13 cellular contexts compared by ENCODE assay signal in genomic region chr2:238024986-238025385, GRCh38. TPM values are rescaled to one million over a fixed set of nuclear protein-coding genes. Genes with fewer than 3 reads are reported as not detected.
DNase-seq lines count a peak whose midpoint lies in the region; ATAC-seq and TF ChIP-seq lines count a peak whose summit lies in the region.
"Had no signal": no experiment of that assay in that cellular context is flagged by ENCODE, and none has a peak within 500 bp of the region (broad histone marks: within the 10 kb centered on the region; RNA-seq: fewer than 3 reads in every experiment).

No MANE protein-coding gene starts in this region.

- H3K9me3 Mint-ChIP-seq in T-helper 2 cell treated with Interferon-gamma antibody and Interleukin-4, amounts not matched to agents 5 μg/mL and 100 μg/mL, for 36 hours = no peaks in the 10 kb centered on the region
- no peaks in the 10 kb centered on the region for H3K9me3 Mint-ChIP-seq in H9

- H3K4me1 ChIP-seq in vagina = no peaks in the 10 kb centered on the region
- H3K4me1 ChIP-seq in H9 (ENCODE audit: insufficient read depth, low read length) = no peaks in the 10 kb centered on the region; the same call in 1 of the 2 replicates
- H3K4me1 ChIP-seq: HAP-1 had no signal

- H4K91ac ChIP-seq in H9 (ENCODE audit: insufficient read length, low read depth, low read length) = no peak overlapping the region

- DNase-seq in HCEC 1CT (peak; percentile 66), epithelial cell of prostate (ENCODE audit: low read depth, low spot score) (peak; percentile 58), vagina (ENCODE audit: extremely low spot score in 2 of 2) (no peak), NCI-H2171 (lab: John Stamatoyannopoulos, UW) (no peak), H9 (no peak)
- DNase-seq in T-helper 2 cell treated with Interferon-gamma antibody and Interleukin-4, amounts not matched to agents 5 μg/mL and 100 μg/mL, for 36 hours (ENCODE audit: low spot score) = peak; percentile 74
- DNase-seq in stimulated activated CD4-positive, alpha-beta T cell treated with anti-CD3 and anti-CD28 coated beads, Interleukin-2, amount 100 ng/mL, for 48 hours = peak; percentile 13 to 27
- DNase-seq: islet precursor cell, NCI-H2081 treated with DMSO at 0.1 percent for 48 hours, ovary had no signal

- no CpG with 5 or more reads among the region's 8 CpGs for WGBS in H9 (ENCODE audit: extremely low coverage, insufficient read length, low lambda C conversion rate)

- no peak overlapping the region for H2BK20ac ChIP-seq in H9 (ENCODE audit: low read depth, low read length, poor library complexity, severe bottlenecking)

- H3K27ac ChIP-seq in epithelial cell of prostate = no peak overlapping the region
- no peak overlapping the region for H3K27ac ChIP-seq in vagina
- H3K27ac ChIP-seq in H9 (ENCODE audit: insufficient read length, low read depth, low read length) = no peak overlapping the region
- H3K27ac ChIP-seq: ovary had no signal

- no peak overlapping the region for H3K18ac ChIP-seq in H9 (ENCODE audit: insufficient read length, low read depth, low read length)

- no peak overlapping the region for H3K4me3 ChIP-seq in vagina
- H3K4me3 ChIP-seq: HAP-1, ovary had no signal

- no peaks in the 10 kb centered on the region for H3K9me3 ChIP-seq in vagina
- no peaks in the 10 kb centered on the region for H3K9me3 ChIP-seq in H9 (ENCODE audit: control insufficient read depth, low read depth, low read length)
- H3K9me3 ChIP-seq: HAP-1, ovary had no signal

- no peaks in the 10 kb centered on the region for H3K27me3 Mint-ChIP-seq in T-helper 2 cell treated with Interferon-gamma antibody and Interleukin-4, amounts not matched to agents 5 μg/mL and 100 μg/mL, for 36 hours (ENCODE audit: low read depth)
- no peaks in the 10 kb centered on the region; the same call in 1 of the 2 replicates for H3K27me3 Mint-ChIP-seq in H9 (ENCODE audit: low read depth)

- H3K4ac ChIP-seq in H9 (ENCODE audit: low read depth, low read length) = no peak overlapping the region

- TF ChIP-seq POLR2A in vagina (IDR thresholded peaks at IDR 0.05) = no peak

- peak overlapping the region; percentile 68 for H3K27ac Mint-ChIP-seq in T-helper 2 cell treated with Interferon-gamma antibody and Interleukin-4, amounts not matched to agents 5 μg/mL and 100 μg/mL, for 36 hours
- no peak overlapping the region for H3K27ac Mint-ChIP-seq in H9

- no peak overlapping the region for H3K9ac ChIP-seq in H9 (ENCODE audit: extremely low read depth, insufficient read length, low read length)

- H2AK5ac ChIP-seq in H9 (ENCODE audit: insufficient read length, low read length) = no peak overlapping the region

- H3K27me3 ChIP-seq in vagina (no peaks in the 10 kb centered on the region), H9 (ENCODE audit: insufficient read depth, low read length) (no peaks in the 10 kb centered on the region)
- H3K27me3 ChIP-seq: ovary had no signal

- no peak overlapping the region for H2BK120ac ChIP-seq in H9 (ENCODE audit: low read depth, low read length, poor library complexity, severe bottlenecking)

- H3K36me3 Mint-ChIP-seq in T-helper 2 cell treated with Interferon-gamma antibody and Interleukin-4, amounts not matched to agents 5 μg/mL and 100 μg/mL, for 36 hours (ENCODE audit: low read depth) = peaks cover 48% of the 10 kb centered on the region
- H3K36me3 Mint-ChIP-seq in H9 (ENCODE audit: insufficient read depth in 1 of 3, low read depth in 3 of 3) = peaks cover 9 to 26% (median 23%) of the 10 kb centered on the region in 3 experiments; a peak in 6 of 7 replicates

- intact Hi-C loops in vagina (cut with DNase I) = no loop called here

- no peak overlapping the region for H3K56ac ChIP-seq in H9 (ENCODE audit: insufficient read length, low read depth, low read length)

- peak overlapping the region; percentile 39 for H3K4me3 Mint-ChIP-seq in T-helper 2 cell treated with Interferon-gamma antibody and Interleukin-4, amounts not matched to agents 5 μg/mL and 100 μg/mL, for 36 hours
- H3K4me3 Mint-ChIP-seq in H9 = no peak overlapping the region

- no peak for ATAC-seq in GM18511 (IDR thresholded peaks at IDR 0.05; ENCODE audit: unreplicated experiment)
- ATAC-seq: Right ventricle myocardium inferior had no signal

- H2BK15ac ChIP-seq in H9 (ENCODE audit: low read depth, low read length) = no peak overlapping the region

- no peak overlapping the region for H4K5ac ChIP-seq in H9 (ENCODE audit: insufficient read length, low read depth, low read length)

- H3K14ac ChIP-seq in H9 (ENCODE audit: insufficient read depth, low read length) = no peak overlapping the region

- no peaks in the 10 kb centered on the region for H3K23me2 ChIP-seq in H9 (ENCODE audit: insufficient read length, low read depth, low read length, poor library complexity, severe bottlenecking)

- H3K4me1 Mint-ChIP-seq in T-helper 2 cell treated with Interferon-gamma antibody and Interleukin-4, amounts not matched to agents 5 μg/mL and 100 μg/mL, for 36 hours (ENCODE audit: low read depth) = peaks cover 34% of the 10 kb centered on the region
- peaks cover 18 to 20% of the 10 kb centered on the region in 2 experiments for H3K4me1 Mint-ChIP-seq in H9

- TF ChIP-seq CTCF in vagina (IDR thresholded peaks at IDR 0.05) (no peak), H9 (conservative IDR thresholded peaks at IDR 0.05) (no peak)

- H3T11ph ChIP-seq in H9 (ENCODE audit: low read length) = no peak overlapping the region

- no peak overlapping the region for H3K4me2 ChIP-seq in H9 (ENCODE audit: insufficient read depth, insufficient read length, low read length)

- H2BK12ac ChIP-seq in H9 (ENCODE audit: insufficient read length, low read depth, low read length) = no peak overlapping the region

- no peaks in the 10 kb centered on the region for H3K79me1 ChIP-seq in H9 (ENCODE audit: insufficient read depth, low read depth, low read length, poor library complexity, severe bottlenecking)

- no peak overlapping the region for H2AFZ ChIP-seq in H9 (ENCODE audit: low read length)

- H2BK5ac ChIP-seq in H9 (ENCODE audit: insufficient read length, low read length) = no peak overlapping the region

- H4K8ac ChIP-seq in H9 (replicated peaks; ENCODE audit: insufficient read length, low read depth, low read length) = no peak overlapping the region

- H3K36me3 ChIP-seq in vagina = peaks cover 0 to 15% of the 10 kb centered on the region in 2 donors
- H3K36me3 ChIP-seq: ovary had no signal

- H4K20me1 ChIP-seq in H9 (ENCODE audit: control insufficient read depth, insufficient read depth, insufficient read length) = no peaks in the 10 kb centered on the region

- H3K23ac ChIP-seq in H9 (ENCODE audit: insufficient read length, low read depth, low read length) = no peak overlapping the region

- peaks cover 2% of the 10 kb centered on the region; the same call in 1 of the 2 replicates for H3K79me2 ChIP-seq in H9 (ENCODE audit: insufficient read depth, low read length)

RNA-seq across cellular contexts. Expression of gene SCLY, which starts 35.8 kb away (rescaled TPM):
- total RNA-seq in vagina = 13.5 TPM
- 53.4 and 55.3 TPM in 2 replicates for total RNA-seq in H9 (2021)

RNA-seq across cellular contexts. Expression of gene UBE2F, which starts 58.2 kb away (rescaled TPM):
- 57.0 TPM for total RNA-seq in vagina
- 62.1 and 65.6 TPM in 2 replicates for total RNA-seq in H9 (2021)

Comparison
In these comparisons a context has a peak if more than half of its experiments do, and no peak if none do; other contexts are left out.
1. DNase-seq: peak in HCEC 1CT (single experiment), T-helper 2 cell treated with Interferon-gamma antibody and Interleukin-4, amounts not matched to agents 5 μg/mL and 100 μg/mL, for 36 hours (single experiment), epithelial cell of prostate (single experiment) and stimulated activated CD4-positive, alpha-beta T cell treated with anti-CD3 and anti-CD28 coated beads, Interleukin-2, amount 100 ng/mL, for 48 hours (2 of 2); none in vagina (0 of 2), NCI-H2171 (single experiment) and H9 (single experiment).